ENCODE assay signal across 8 cellular contexts in genomic region chr9:107732781-107733529, GRCh38.
DNase-seq lines count a peak whose midpoint lies in the region; TF ChIP-seq lines count a peak whose summit lies in the region.

No MANE protein-coding gene starts in this region.

- H3K79me2 ChIP-seq in OCI-LY7 (ENCODE audit: insufficient read depth, low read depth, low read length): no peaks in the 10 kb centered on the region

- H3K27ac Mint-ChIP-seq in mesothelial cell of epicardium: no peak overlapping the region

- H3K4me2 ChIP-seq in OCI-LY7 (ENCODE audit: low read length): no peak overlapping the region

- CTCF ChIA-PET in OCI-LY7 (lab: Charles Lee; ENCODE audit: unreplicated experiment): no interaction called here

- H3K4me3 Mint-ChIP-seq in mesothelial cell of epicardium: no peak overlapping the region

- H4K20me1 ChIP-seq in OCI-LY7 (ENCODE audit: insufficient read depth, low read length): no peaks in the 10 kb centered on the region

- no peak overlapping the region; the same call in 1 of the 2 replicates for H2AFZ ChIP-seq in OCI-LY7 (ENCODE audit: low read length)

- POLR2A ChIA-PET in OCI-LY7 (lab: Charles Lee): interaction anchor here (0.6 to 1.2 kb wide), 3 partner anchors 9 to 100 kb away, joined by 3 read pairs; no protein-coding TSS in a partner anchor

- DNase-seq in M059J (ENCODE audit: low read depth) (peak; percentile 92), cardiac fibroblast (ENCODE audit: low read depth in 2 of 2) (peak; percentile 77 to 89), kidney glomerular epithelial cell (lab: John Stamatoyannopoulos, UW) (peak; percentile 25), substantia nigra (lab: John Stamatoyannopoulos, UW) (peak in 7 of 49 donors; percentile 3 to 57 (median 31)), mesothelial cell of epicardium (ENCODE audit: low spot score in 2 of 2, unreplicated experiment in 2 of 2) (no peak), OCI-LY7 (ENCODE audit: low spot score) (no peak), NCI-H1436 treated with DMSO at 0.1 percent for 48 hours (lab: John Stamatoyannopoulos, UW) (no peak)
- DNase-seq in effector CD8-positive, alpha-beta T cell (lab: John Stamatoyannopoulos, UW): no peak

- peaks cover 7% of the 10 kb centered on the region for H3K4me1 Mint-ChIP-seq in mesothelial cell of epicardium

- H3K27ac ChIP-seq in substantia nigra (ENCODE audit: low read depth, low read length, poor library complexity, severe bottlenecking) (peak overlapping the region; percentile 80), OCI-LY7 (ENCODE audit: low read depth, low read length, poor library complexity, severe bottlenecking) (no peak overlapping the region)

- no peaks in the 10 kb centered on the region for H3K9me2 ChIP-seq in OCI-LY7 (ENCODE audit: insufficient read depth, low read length)

- H3K36me3 ChIP-seq in OCI-LY7 (ENCODE audit: insufficient read depth, low read length): no peaks in the 10 kb centered on the region

- H3K9me3 Mint-ChIP-seq in mesothelial cell of epicardium: no peaks in the 10 kb centered on the region

- H3K4me1 ChIP-seq in OCI-LY7 (ENCODE audit: insufficient read depth, low read length, poor library complexity, severe bottlenecking): no peaks in the 10 kb centered on the region

- H3K36me3 Mint-ChIP-seq in mesothelial cell of epicardium: no peaks in the 10 kb centered on the region

- intact Hi-C loops in OCI-LY7 (cut with micrococcal nuclease; ENCODE audit: unreplicated experiment): no loop called here

- TF ChIP-seq CTCF in cardiac fibroblast (IDR thresholded peaks at IDR 0.05; ENCODE audit: low read depth, low read length) (no peak), mesothelial cell of epicardium (IDR thresholded peaks at IDR 0.05; ENCODE audit: unreplicated experiment) (no peak), OCI-LY7 (conservative IDR thresholded peaks at IDR 0.05; ENCODE audit: low read length) (no peak)

- H3K27me3 Mint-ChIP-seq in mesothelial cell of epicardium (ENCODE audit: low read depth): peaks cover 2% of the 10 kb centered on the region

- H3K4me3 ChIP-seq in cardiac fibroblast (replicated peaks in 1 of 2; ENCODE audit: low read depth in 2 of 2, low read length in 2 of 2) (peak overlapping the region in 1 of 2 donors; percentile 10), OCI-LY7 (ENCODE audit: low read depth, low read length, poor library complexity, severe bottlenecking) (no peak overlapping the region)

- H3K9me3 ChIP-seq in OCI-LY7 (ENCODE audit: low read length): no peaks in the 10 kb centered on the region

- BruUV-seq in OCI-LY7 (replicated peaks; lab: Mats Ljungman, UMichigan): no TSS peak

Comparison
In these comparisons a context has a peak if more than half of its experiments do, and no peak if none do; other contexts are left out.
1. DNase-seq: peak in M059J (single experiment), cardiac fibroblast (2 of 2) and kidney glomerular epithelial cell (single experiment); none in mesothelial cell of epicardium (0 of 2), effector CD8-positive, alpha-beta T cell (single experiment), OCI-LY7 (single experiment) and NCI-H1436 treated with DMSO at 0.1 percent for 48 hours (single experiment).